2 cellular contexts compared by ENCODE assay signal in the genomic region with DNA sequence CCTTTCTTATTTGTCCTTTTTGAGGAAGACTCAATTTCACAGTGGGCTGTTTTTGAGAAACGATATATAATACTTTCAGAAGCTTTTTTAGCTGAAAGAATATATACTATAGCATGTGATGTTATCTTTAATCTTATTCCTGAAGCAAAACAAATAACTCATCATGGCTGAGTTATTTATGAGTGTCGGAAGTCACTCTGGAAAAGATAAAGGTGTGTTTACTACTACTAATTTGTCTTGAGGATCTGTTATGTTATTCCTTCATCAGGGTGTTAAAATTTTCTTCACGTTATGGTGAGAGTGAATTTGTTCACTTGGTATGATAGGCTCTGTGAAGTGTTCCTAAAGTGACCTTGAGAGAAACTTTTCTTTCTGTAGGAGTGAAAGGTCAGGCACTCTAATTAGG.
TF ChIP-seq lines count a peak whose summit lies in the region.

No MANE protein-coding gene starts in this region.

TF ChIP-seq in HEK293T, 16 proteins besides CTCF, POLR2A, EP300 and RAD21 (continued from another document):
- TF ChIP-seq, protein P1, sequence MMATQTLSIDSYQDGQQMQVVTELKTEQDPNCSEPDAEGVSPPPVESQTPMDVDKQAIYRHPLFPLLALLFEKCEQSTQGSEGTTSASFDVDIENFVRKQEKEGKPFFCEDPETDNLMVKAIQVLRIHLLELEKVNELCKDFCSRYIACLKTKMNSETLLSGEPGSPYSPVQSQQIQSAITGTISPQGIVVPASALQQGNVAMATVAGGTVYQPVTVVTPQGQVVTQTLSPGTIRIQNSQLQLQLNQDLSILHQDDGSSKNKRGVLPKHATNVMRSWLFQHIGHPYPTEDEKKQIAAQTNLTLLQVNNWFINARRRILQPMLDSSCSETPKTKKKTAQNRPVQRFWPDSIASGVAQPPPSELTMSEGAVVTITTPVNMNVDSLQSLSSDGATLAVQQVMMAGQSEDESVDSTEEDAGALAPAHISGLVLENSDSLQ (IDR thresholded peaks at IDR 0.05): peak; percentile 65
TF ChIP-seq in HEK293T: peak in this region for 1.

TF ChIP-seq in WTC11, 78 proteins besides CTCF, POLR2A, EP300 and RAD21 (continued from another document):
- TF ChIP-seq, protein P2, sequence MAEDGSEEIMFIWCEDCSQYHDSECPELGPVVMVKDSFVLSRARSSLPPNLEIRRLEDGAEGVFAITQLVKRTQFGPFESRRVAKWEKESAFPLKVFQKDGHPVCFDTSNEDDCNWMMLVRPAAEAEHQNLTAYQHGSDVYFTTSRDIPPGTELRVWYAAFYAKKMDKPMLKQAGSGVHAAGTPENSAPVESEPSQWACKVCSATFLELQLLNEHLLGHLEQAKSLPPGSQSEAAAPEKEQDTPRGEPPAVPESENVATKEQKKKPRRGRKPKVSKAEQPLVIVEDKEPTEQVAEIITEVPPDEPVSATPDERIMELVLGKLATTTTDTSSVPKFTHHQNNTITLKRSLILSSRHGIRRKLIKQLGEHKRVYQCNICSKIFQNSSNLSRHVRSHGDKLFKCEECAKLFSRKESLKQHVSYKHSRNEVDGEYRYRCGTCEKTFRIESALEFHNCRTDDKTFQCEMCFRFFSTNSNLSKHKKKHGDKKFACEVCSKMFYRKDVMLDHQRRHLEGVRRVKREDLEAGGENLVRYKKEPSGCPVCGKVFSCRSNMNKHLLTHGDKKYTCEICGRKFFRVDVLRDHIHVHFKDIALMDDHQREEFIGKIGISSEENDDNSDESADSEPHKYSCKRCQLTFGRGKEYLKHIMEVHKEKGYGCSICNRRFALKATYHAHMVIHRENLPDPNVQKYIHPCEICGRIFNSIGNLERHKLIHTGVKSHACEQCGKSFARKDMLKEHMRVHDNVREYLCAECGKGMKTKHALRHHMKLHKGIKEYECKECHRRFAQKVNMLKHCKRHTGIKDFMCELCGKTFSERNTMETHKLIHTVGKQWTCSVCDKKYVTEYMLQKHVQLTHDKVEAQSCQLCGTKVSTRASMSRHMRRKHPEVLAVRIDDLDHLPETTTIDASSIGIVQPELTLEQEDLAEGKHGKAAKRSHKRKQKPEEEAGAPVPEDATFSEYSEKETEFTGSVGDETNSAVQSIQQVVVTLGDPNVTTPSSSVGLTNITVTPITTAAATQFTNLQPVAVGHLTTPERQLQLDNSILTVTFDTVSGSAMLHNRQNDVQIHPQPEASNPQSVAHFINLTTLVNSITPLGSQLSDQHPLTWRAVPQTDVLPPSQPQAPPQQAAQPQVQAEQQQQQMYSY (CRISPR knock-in tag; IDR thresholded peaks at IDR 0.05): no peak
- no peak for TF ChIP-seq KAT7 (CRISPR knock-in tag; IDR thresholded peaks at IDR 0.05; ENCODE audit: borderline replicate concordance)
- TF ChIP-seq, protein P3, sequence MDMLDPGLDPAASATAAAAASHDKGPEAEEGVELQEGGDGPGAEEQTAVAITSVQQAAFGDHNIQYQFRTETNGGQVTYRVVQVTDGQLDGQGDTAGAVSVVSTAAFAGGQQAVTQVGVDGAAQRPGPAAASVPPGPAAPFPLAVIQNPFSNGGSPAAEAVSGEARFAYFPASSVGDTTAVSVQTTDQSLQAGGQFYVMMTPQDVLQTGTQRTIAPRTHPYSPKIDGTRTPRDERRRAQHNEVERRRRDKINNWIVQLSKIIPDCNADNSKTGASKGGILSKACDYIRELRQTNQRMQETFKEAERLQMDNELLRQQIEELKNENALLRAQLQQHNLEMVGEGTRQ (CRISPR knock-in tag; IDR thresholded peaks at IDR 0.05): no peak
- no peak for TF ChIP-seq GABPB1 (CRISPR knock-in tag; IDR thresholded peaks at IDR 0.05)
- TF ChIP-seq, protein P4, sequence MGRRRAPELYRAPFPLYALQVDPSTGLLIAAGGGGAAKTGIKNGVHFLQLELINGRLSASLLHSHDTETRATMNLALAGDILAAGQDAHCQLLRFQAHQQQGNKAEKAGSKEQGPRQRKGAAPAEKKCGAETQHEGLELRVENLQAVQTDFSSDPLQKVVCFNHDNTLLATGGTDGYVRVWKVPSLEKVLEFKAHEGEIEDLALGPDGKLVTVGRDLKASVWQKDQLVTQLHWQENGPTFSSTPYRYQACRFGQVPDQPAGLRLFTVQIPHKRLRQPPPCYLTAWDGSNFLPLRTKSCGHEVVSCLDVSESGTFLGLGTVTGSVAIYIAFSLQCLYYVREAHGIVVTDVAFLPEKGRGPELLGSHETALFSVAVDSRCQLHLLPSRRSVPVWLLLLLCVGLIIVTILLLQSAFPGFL (CRISPR knock-in tag; IDR thresholded peaks at IDR 0.05; ENCODE audit: borderline replicate concordance): no peak
- TF ChIP-seq FOXP1 (CRISPR knock-in tag; IDR thresholded peaks at IDR 0.05; ENCODE audit: borderline replicate concordance): no peak
- TF ChIP-seq GTF2I (CRISPR knock-in tag; conservative IDR thresholded peaks at IDR 0.05): no peak
